In genomic region chr15:98720577-98720976, GRCh38 we compare ENCODE assay signal across 24 cellular contexts.
A peak's percentile ranks its signal among the peaks of the same experiment; 100 is the strongest.
DNase-seq lines count a peak whose midpoint lies in the region; ATAC-seq and TF ChIP-seq lines count a peak whose summit lies in the region.
"Had no signal": no experiment of that assay in that cellular context is flagged by ENCODE, and none has a peak within 500 bp of the region (broad histone marks: within the 10 kb centered on the region; RNA-seq: fewer than 3 reads in every experiment).

No MANE protein-coding gene starts in this region.

- CTCF ChIA-PET in Panc1 (lab: Charles Lee) = no interaction called here

- in situ Hi-C loops in Panc1 (cut with HindIII; ENCODE audit: low pct_unique_long_range_greater_than_20kb, low sequenced_read_pairs) = no loop called here

- intact Hi-C loops in right cardiac atrium (cut with DNase I) = loop anchor here in 1 of 4 donors (10.0 kb wide), 1 partner anchor 66 kb away; no protein-coding TSS in a partner anchor
- intact Hi-C loops in Right ventricle myocardium inferior (cut with DNase I) = no loop called here
- intact Hi-C loops in Panc1 (cut with micrococcal nuclease; ENCODE audit: unreplicated experiment) = no loop called here
- intact Hi-C loops in body of pancreas (cut with DNase I) = no loop called here

- H3K4me1 ChIP-seq in right cardiac atrium (ENCODE audit: control insufficient read depth, insufficient read depth, low read length) (peaks cover 28% of the 10 kb centered on the region), Panc1 (ENCODE audit: control insufficient read depth, insufficient read depth, low read length) (peaks cover 83% of the 10 kb centered on the region), body of pancreas (peaks cover 49% of the 10 kb centered on the region)
- H3K4me1 ChIP-seq: right lobe of liver had no signal

- ATAC-seq in right cardiac atrium (no peak), Right ventricle myocardium inferior (no peak), Panc1 (no peak), esophagus mucosa (peak; percentile 42), body of pancreas (no peak), GM19351 (IDR thresholded peaks at IDR 0.05; ENCODE audit: unreplicated experiment) (no peak)
- ATAC-seq: GM12878; right lobe of liver; stimulated activated effector memory CD8-positive, alpha-beta T cell treated with anti-CD3 and anti-CD28 coated beads, Interleukin-12 subunit alpha, Interleukin-12 subunit beta, amount 100 ng/mL, for 72 hours had no signal

- whole genome bisulfite sequencing in right cardiac atrium = 89% methylated on average over 4 of the region's 4 CpGs
- 75 to 76% methylated on average over 4 of the region's 4 CpGs for WGBS in body of pancreas, 2 donors

- peak overlapping the region; percentile 17 for H3K27ac ChIP-seq in right cardiac atrium (ENCODE audit: low read length)
- H3K27ac ChIP-seq in Panc1 (ENCODE audit: low read length) = peak overlapping the region; percentile 26; the same call in 1 of the 2 replicates
- H3K27ac ChIP-seq in body of pancreas = no peak overlapping the region
- H3K27ac ChIP-seq: epithelial cell of prostate, neural progenitor cell, right lobe of liver had no signal

- no TSS peak for BruUV-seq in Panc1 (replicated peaks; lab: Mats Ljungman, UMichigan)

- H3K9me3 ChIP-seq in right cardiac atrium (ENCODE audit: control insufficient read depth, low read length) (no peaks in the 10 kb centered on the region), Panc1 (ENCODE audit: control insufficient read depth, insufficient read depth, low read depth, low read length) (no peaks in the 10 kb centered on the region), body of pancreas (no peaks in the 10 kb centered on the region)
- H3K9me3 ChIP-seq: right lobe of liver had no signal

- TF ChIP-seq CTCF in Panc1 (IDR thresholded peaks at IDR 0.05) (no peak), body of pancreas (IDR thresholded peaks at IDR 0.05) (no peak)

- TF ChIP-seq POLR2A in body of pancreas (IDR thresholded peaks at IDR 0.05) = no peak

- H3K4me3 ChIP-seq in right cardiac atrium (ENCODE audit: low read length) (no peak overlapping the region), Panc1 (ENCODE audit: low read depth in 2 of 2, low read length in 2 of 2) (no peak overlapping the region), body of pancreas (no peak overlapping the region)
- H3K4me3 ChIP-seq: GM12878, lung, MG63, neural progenitor cell, right lobe of liver had no signal

- H3K27me3 ChIP-seq in right cardiac atrium (ENCODE audit: control insufficient read depth, insufficient read depth) (no peaks in the 10 kb centered on the region), Panc1 (ENCODE audit: control insufficient read depth, insufficient read depth, low read length) (no peaks in the 10 kb centered on the region), body of pancreas (no peaks in the 10 kb centered on the region)
- H3K27me3 ChIP-seq: MG63, neural progenitor cell, right lobe of liver had no signal

- POLR2A ChIA-PET in Panc1 (lab: Charles Lee) = no interaction called here

- no peaks in the 10 kb centered on the region; the same call in 1 of the 2 replicates for H3K36me3 ChIP-seq in Panc1 (ENCODE audit: control insufficient read depth, insufficient read depth, low read length)
- H3K36me3 ChIP-seq in body of pancreas (replicated peaks in 1 of 2; ENCODE audit: insufficient read depth in 1 of 2, low read depth in 2 of 2) = no peaks in the 10 kb centered on the region
- H3K36me3 ChIP-seq: neural progenitor cell, right lobe of liver had no signal

- DNase-seq in right cardiac atrium (no peak), Right ventricle myocardium inferior (ENCODE audit: missing footprints) (no peak), Panc1 (ENCODE audit: low read depth, low spot score) (no peak), body of pancreas (no peak), inferior parietal cortex (ENCODE audit: extremely low spot score) (no peak), NCI-H1417 (lab: John Stamatoyannopoulos, UW) (no peak)
- DNase-seq: activated CD4-positive, alpha-beta memory T cell treated with anti-CD3 and anti-CD28 coated beads, Interleukin-2, amount 10 ng/mL, durations not matched to agents 7 days and 5 days; activated CD4-positive, CD25-positive, alpha-beta regulatory T cell treated with anti-CD3 and anti-CD28 coated beads, Interleukin-2, amount 50 U/mL, for 72 hours; activated CD8-positive, alpha-beta memory T cell treated with anti-CD3 and anti-CD28 coated beads, Interleukin-2, amount 50 U/mL, for 48 hours; KBM-7; MG63; NCI-H1105 treated with DMSO at 0.1 percent for 48 hours; NCI-H2029 treated with DMSO at 0.1 percent for 48 hours; NCI-H2227 treated with DMSO at 0.1 percent for 48 hours; NCI-H748 treated with DMSO at 0.1 percent for 48 hours; right lobe of liver; stimulated activated CD4-positive, alpha-beta T cell treated with anti-CD3 and anti-CD28 coated beads, Interleukin-4, amount 100 ng/mL, for 24 hours had no signal

Comparison
In these comparisons a context has a peak if more than half of its experiments do, and no peak if none do; other contexts are left out.
1. H3K27ac ChIP-seq: peak in right cardiac atrium (single experiment) and Panc1 (single experiment); none in body of pancreas (0 of 4).